Comparison of ENCODE assay signal across 1 cellular context in genomic region chr13:21077360-21078353, GRCh38.
TF ChIP-seq lines count a peak whose summit lies in the region.

No MANE protein-coding gene starts in this region.

TF ChIP-seq in H1, 55 proteins besides CTCF, POLR2A, EP300 and RAD21:
- no peak for TF ChIP-seq RFX5 (IDR thresholded peaks at IDR 0.05; ENCODE audit: borderline replicate concordance, low read depth, low read length)
- no peak for TF ChIP-seq SRF (IDR thresholded peaks at IDR 0.05; ENCODE audit: low read depth, low read length)
- no peak for TF ChIP-seq YY1 (IDR thresholded peaks at IDR 0.05; ENCODE audit: low read depth, low read length)
- TF ChIP-seq RXRA (IDR thresholded peaks at IDR 0.05; ENCODE audit: insufficient read depth, low read depth, low read length): no peak
- no peak for TF ChIP-seq SIRT6 (IDR thresholded peaks at IDR 0.05; ENCODE audit: low read length)
- no peak for TF ChIP-seq TCF12 (IDR thresholded peaks at IDR 0.05; ENCODE audit: low read depth, low read length)
- TF ChIP-seq CHD2 (IDR thresholded peaks at IDR 0.05; ENCODE audit: low read length): no peak
- TF ChIP-seq EGR1 (IDR thresholded peaks at IDR 0.05; ENCODE audit: borderline replicate concordance, low read depth, low read length): no peak
- TF ChIP-seq ASH2L (IDR thresholded peaks at IDR 0.05; ENCODE audit: low read length): no peak
- TF ChIP-seq CBX5 (IDR thresholded peaks at IDR 0.05; ENCODE audit: low read depth, low read length): no peak
- no peak for TF ChIP-seq RBBP5 (IDR thresholded peaks at IDR 0.05; ENCODE audit: borderline replicate concordance, low read depth, low read length)
- TF ChIP-seq TEAD4 (IDR thresholded peaks at IDR 0.05; ENCODE audit: low read depth, low read length): no peak
- no peak for TF ChIP-seq TBP (IDR thresholded peaks at IDR 0.05; ENCODE audit: low read depth, low read length)
- no peak for TF ChIP-seq PHF8 (conservative IDR thresholded peaks at IDR 0.05; ENCODE audit: low read depth, low read length)
- TF ChIP-seq BRCA1 (IDR thresholded peaks at IDR 0.05; ENCODE audit: low read depth, low read length): no peak
